Comparison of ENCODE assay signal across 2 cellular contexts in the genomic region with DNA sequence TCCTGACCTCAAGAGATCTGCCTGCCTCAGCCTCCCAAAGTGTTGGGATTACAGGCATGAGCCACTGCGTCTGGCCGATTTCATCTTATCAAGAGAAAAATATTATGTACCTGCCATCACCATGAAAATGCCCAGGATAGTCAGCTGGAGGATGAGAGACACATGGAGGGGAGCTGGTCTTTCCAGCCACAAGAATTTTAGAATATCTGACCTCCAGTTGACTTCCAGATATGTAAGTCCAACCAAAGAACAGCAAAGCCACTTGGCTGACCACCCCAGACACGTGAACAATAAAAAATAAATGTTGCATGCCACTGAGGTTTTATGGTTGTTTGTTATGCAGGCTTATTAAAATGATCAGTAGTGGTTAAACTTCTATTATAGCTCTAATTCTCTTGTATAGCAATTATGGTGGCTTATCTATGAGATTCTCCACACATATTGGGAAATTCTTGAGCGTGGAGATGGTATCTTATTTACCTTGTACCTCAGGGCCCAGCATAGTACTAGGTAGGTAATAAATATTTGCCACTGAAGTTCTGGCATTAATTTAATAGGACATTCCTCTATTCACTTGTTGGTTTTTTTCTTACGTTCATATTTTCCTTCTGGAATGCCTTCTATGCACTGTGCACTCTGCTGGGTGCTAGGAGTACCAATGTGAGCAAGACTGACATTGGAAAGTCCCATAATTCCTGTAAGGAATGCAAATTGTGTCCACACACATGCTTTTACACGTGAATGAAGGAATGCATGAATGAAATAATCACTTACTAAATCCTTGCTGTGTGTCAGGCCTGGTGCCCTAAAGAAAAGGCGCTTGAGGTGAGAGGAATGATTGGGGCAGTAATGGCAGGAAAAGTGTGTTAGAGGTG.
TF ChIP-seq lines count a peak whose summit lies in the region.

No MANE protein-coding gene starts in this region.

TF ChIP-seq in IMR-90, 13 proteins besides CTCF, POLR2A, EP300 and RAD21:
- TF ChIP-seq MXI1 (IDR thresholded peaks at IDR 0.05; ENCODE audit: borderline replicate concordance, low read depth, low read length) (no peak), FOS (IDR thresholded peaks at IDR 0.05; ENCODE audit: low read depth, low read length) (no peak)
- TF ChIP-seq, protein P1, sequence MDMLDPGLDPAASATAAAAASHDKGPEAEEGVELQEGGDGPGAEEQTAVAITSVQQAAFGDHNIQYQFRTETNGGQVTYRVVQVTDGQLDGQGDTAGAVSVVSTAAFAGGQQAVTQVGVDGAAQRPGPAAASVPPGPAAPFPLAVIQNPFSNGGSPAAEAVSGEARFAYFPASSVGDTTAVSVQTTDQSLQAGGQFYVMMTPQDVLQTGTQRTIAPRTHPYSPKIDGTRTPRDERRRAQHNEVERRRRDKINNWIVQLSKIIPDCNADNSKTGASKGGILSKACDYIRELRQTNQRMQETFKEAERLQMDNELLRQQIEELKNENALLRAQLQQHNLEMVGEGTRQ (IDR thresholded peaks at IDR 0.05; ENCODE audit: low read depth, low read length): no peak

TF ChIP-seq in HepG2, 621 proteins besides CTCF, POLR2A, EP300 and RAD21:
- TF ChIP-seq PAX8 (CRISPR knock-in tag; IDR thresholded peaks at IDR 0.05; ENCODE audit: borderline replicate concordance) (no peak), MZF1 (CRISPR knock-in tag; IDR thresholded peaks at IDR 0.05; ENCODE audit: borderline replicate concordance) (no peak), BORCS8-MEF2B (CRISPR knock-in tag; IDR thresholded peaks at IDR 0.05) (no peak), ESRRA (CRISPR knock-in tag; IDR thresholded peaks at IDR 0.05; ENCODE audit: low read depth) (no peak), AGO1 (IDR thresholded peaks at IDR 0.05; ENCODE audit: low read depth, low read length, poor library complexity, severe bottlenecking) (no peak), ZNF33B (CRISPR knock-in tag; IDR thresholded peaks at IDR 0.05) (no peak), HOXA9 (CRISPR knock-in tag; IDR thresholded peaks at IDR 0.05; ENCODE audit: borderline replicate concordance) (no peak)
- TF ChIP-seq, protein P2, sequence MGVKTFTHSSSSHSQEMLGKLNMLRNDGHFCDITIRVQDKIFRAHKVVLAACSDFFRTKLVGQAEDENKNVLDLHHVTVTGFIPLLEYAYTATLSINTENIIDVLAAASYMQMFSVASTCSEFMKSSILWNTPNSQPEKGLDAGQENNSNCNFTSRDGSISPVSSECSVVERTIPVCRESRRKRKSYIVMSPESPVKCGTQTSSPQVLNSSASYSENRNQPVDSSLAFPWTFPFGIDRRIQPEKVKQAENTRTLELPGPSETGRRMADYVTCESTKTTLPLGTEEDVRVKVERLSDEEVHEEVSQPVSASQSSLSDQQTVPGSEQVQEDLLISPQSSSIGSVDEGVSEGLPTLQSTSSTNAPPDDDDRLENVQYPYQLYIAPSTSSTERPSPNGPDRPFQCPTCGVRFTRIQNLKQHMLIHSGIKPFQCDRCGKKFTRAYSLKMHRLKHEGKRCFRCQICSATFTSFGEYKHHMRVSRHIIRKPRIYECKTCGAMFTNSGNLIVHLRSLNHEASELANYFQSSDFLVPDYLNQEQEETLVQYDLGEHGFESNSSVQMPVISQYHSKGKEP (CRISPR knock-in tag; IDR thresholded peaks at IDR 0.05): no peak
- TF ChIP-seq, protein P3, sequence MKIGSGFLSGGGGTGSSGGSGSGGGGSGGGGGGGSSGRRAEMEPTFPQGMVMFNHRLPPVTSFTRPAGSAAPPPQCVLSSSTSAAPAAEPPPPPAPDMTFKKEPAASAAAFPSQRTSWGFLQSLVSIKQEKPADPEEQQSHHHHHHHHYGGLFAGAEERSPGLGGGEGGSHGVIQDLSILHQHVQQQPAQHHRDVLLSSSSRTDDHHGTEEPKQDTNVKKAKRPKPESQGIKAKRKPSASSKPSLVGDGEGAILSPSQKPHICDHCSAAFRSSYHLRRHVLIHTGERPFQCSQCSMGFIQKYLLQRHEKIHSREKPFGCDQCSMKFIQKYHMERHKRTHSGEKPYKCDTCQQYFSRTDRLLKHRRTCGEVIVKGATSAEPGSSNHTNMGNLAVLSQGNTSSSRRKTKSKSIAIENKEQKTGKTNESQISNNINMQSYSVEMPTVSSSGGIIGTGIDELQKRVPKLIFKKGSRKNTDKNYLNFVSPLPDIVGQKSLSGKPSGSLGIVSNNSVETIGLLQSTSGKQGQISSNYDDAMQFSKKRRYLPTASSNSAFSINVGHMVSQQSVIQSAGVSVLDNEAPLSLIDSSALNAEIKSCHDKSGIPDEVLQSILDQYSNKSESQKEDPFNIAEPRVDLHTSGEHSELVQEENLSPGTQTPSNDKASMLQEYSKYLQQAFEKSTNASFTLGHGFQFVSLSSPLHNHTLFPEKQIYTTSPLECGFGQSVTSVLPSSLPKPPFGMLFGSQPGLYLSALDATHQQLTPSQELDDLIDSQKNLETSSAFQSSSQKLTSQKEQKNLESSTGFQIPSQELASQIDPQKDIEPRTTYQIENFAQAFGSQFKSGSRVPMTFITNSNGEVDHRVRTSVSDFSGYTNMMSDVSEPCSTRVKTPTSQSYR (CRISPR knock-in tag; IDR thresholded peaks at IDR 0.05; ENCODE audit: borderline replicate concordance): no peak
